ENCODE assay signal across 19 cellular contexts in the genomic region with DNA sequence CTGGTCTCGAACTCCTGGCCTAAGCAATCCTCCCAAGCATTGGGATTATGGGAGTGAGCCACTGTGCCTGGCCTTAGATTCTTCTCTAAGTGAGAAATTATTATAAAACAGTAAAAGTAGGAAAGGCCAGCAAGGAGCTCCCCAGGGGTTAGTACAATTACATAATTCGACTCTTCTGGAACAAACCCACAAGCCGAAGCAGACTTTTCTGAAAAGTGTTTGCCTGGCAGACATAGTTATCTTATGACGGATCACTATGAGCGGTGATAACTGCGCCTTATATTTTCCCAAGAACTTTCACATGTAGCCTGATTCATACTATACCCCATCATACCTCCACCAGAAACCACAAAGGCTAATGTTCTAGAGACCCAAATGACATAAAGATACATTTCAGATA. TPM values are rescaled to one million over a fixed set of nuclear protein-coding genes. Genes with fewer than 3 reads are reported as not detected.
DNase-seq lines count a peak whose midpoint lies in the region; ATAC-seq and TF ChIP-seq lines count a peak whose summit lies in the region.
"Had no signal": no experiment of that assay in that cellular context is flagged by ENCODE, and none has a peak within 500 bp of the region (broad histone marks: within the 10 kb centered on the region; RNA-seq: fewer than 3 reads in every experiment).

No MANE protein-coding gene starts in this region.

- peaks cover 0 to 18% (median 0%) of the 10 kb centered on the region in 4 donors for H3K4me1 ChIP-seq in right lobe of liver

- H3K27me3 Mint-ChIP-seq in natural killer cell (ENCODE audit: low read depth in 2 of 2) = no peaks in the 10 kb centered on the region
- no peaks in the 10 kb centered on the region for H3K27me3 Mint-ChIP-seq in natural killer cell treated with Interleukin-12 subunit alpha and Interleukin-12 subunit beta and Interleukin-15 and Interleukin-18, amount 100 ng/mL, for 72 hours
- H3K27me3 Mint-ChIP-seq: IgD-negative memory B cell, naive B cell had no signal

- H3K4me1 Mint-ChIP-seq in natural killer cell = peaks cover 12 to 14% of the 10 kb centered on the region in 2 donors
- peaks cover 10 to 16% of the 10 kb centered on the region in 2 donors for H3K4me1 Mint-ChIP-seq in natural killer cell treated with Interleukin-12 subunit alpha and Interleukin-12 subunit beta and Interleukin-15 and Interleukin-18, amount 100 ng/mL, for 72 hours (ENCODE audit: low read depth in 2 of 2)

- H3K27me3 ChIP-seq in right lobe of liver = no peaks in the 10 kb centered on the region
- H3K27me3 ChIP-seq: dorsolateral prefrontal cortex had no signal

- H3K9me3 Mint-ChIP-seq in natural killer cell = no peaks in the 10 kb centered on the region
- no peaks in the 10 kb centered on the region for H3K9me3 Mint-ChIP-seq in natural killer cell treated with Interleukin-12 subunit alpha and Interleukin-12 subunit beta and Interleukin-15 and Interleukin-18, amount 100 ng/mL, for 72 hours
- H3K9me3 Mint-ChIP-seq: CD14-positive monocyte; IgD-negative memory B cell; naive B cell; T-helper 2 cell treated with Interferon-gamma antibody and Interleukin-4, amounts not matched to agents 5 μg/mL and 100 μg/mL, for 36 hours had no signal

- H3K4me3 ChIP-seq in cardiac fibroblast (replicated peaks in 1 of 2; ENCODE audit: low read depth in 2 of 2, low read length in 2 of 2) (no peak overlapping the region), right lobe of liver (no peak overlapping the region)
- H3K4me3 ChIP-seq: dorsolateral prefrontal cortex had no signal

- H3K27ac Mint-ChIP-seq in natural killer cell = peak overlapping the region; percentile 7 to 58
- no peak overlapping the region for H3K27ac Mint-ChIP-seq in natural killer cell treated with Interleukin-12 subunit alpha and Interleukin-12 subunit beta and Interleukin-15 and Interleukin-18, amount 100 ng/mL, for 72 hours
- H3K27ac Mint-ChIP-seq: IgD-negative memory B cell; naive B cell; T-helper 2 cell treated with Interferon-gamma antibody and Interleukin-4, amounts not matched to agents 5 μg/mL and 100 μg/mL, for 36 hours had no signal

- TF ChIP-seq CTCF in natural killer cell (IDR thresholded peaks at IDR 0.05) = no peak
- no peak for TF ChIP-seq CTCF in cardiac fibroblast (IDR thresholded peaks at IDR 0.05; ENCODE audit: low read depth, low read length)
- no peak for TF ChIP-seq CTCF in GM13977 (IDR thresholded peaks at IDR 0.05; ENCODE audit: extremely low read depth, insufficient read depth, missing control alignments)
- no peak for TF ChIP-seq CTCF in right lobe of liver (IDR thresholded peaks at IDR 0.05)

- peaks cover 0 to 19% (median 0%) of the 10 kb centered on the region in 4 donors for H3K36me3 ChIP-seq in right lobe of liver
- H3K36me3 ChIP-seq: WERI-Rb-1 had no signal

- no peak overlapping the region for H3K27ac ChIP-seq in right lobe of liver
- H3K27ac ChIP-seq: WERI-Rb-1 had no signal

- H3K9me3 ChIP-seq in right lobe of liver = no peaks in the 10 kb centered on the region

- intact Hi-C loops in natural killer cell (cut with micrococcal nuclease) (no loop called here), right lobe of liver (cut with DNase I) (no loop called here)

- 90% methylated on average over 6 of the region's 6 CpGs for WGBS in right lobe of liver (ENCODE audit: insufficient coverage, low coverage, low lambda C conversion rate, missing lambda C conversion rate)

- ATAC-seq in natural killer cell = no peak
- ATAC-seq in natural killer cell treated with Interleukin-12 subunit alpha and Interleukin-12 subunit beta and Interleukin-15 and Interleukin-18, amount 100 ng/mL, for 72 hours = no peak
- ATAC-seq in right lobe of liver = no peak

- TF ChIP-seq POLR2A in right lobe of liver (IDR thresholded peaks at IDR 0.05) = no peak

- DNase-seq in natural killer cell (no peak), cardiac fibroblast (ENCODE audit: low read depth in 2 of 2) (peak; percentile 28 to 94), hepatic stellate cell (ENCODE audit: low spot score) (peak; percentile 32), GM13977 (ENCODE audit: low spot score) (no peak), right lobe of liver (no peak), NCI-H345 treated with DMSO at 0.1 percent for 48 hours (lab: John Stamatoyannopoulos, UW; ENCODE audit: unreplicated experiment) (no peak)
- DNase-seq in natural killer cell treated with Interleukin-12 subunit alpha and Interleukin-12 subunit beta and Interleukin-15 and Interleukin-18, amount 100 ng/mL, for 72 hours (ENCODE audit: low spot score) = no peak
- DNase-seq in NK-92 treated with Interleukin-12 subunit alpha and Interleukin-12 subunit beta, amount 100 ng/mL, for 24 hours (lab: John Stamatoyannopoulos, UW) = no peak
- DNase-seq: activated CD8-positive, alpha-beta memory T cell treated with anti-CD3 and anti-CD28 coated beads, Interleukin-2, amount 50 U/mL, for 4 hours; central memory CD4-positive, alpha-beta T cell; dorsolateral prefrontal cortex; kidney glomerular epithelial cell; naive B cell; NCI-H524; RPMI8226; WERI-Rb-1 had no signal

- in situ Hi-C loops in GM13977 (cut with MboI; ENCODE audit: low pct_unique_long_range_greater_than_20kb, low sequenced_read_pairs, unreplicated experiment) = loop anchor here (10.0 kb wide), 1 partner anchor 319 kb away; no protein-coding TSS in a partner anchor

- H3K4me3 Mint-ChIP-seq in natural killer cell = no peak overlapping the region
- no peak overlapping the region for H3K4me3 Mint-ChIP-seq in natural killer cell treated with Interleukin-12 subunit alpha and Interleukin-12 subunit beta and Interleukin-15 and Interleukin-18, amount 100 ng/mL, for 72 hours
- H3K4me3 Mint-ChIP-seq: CD14-positive monocyte; IgD-negative memory B cell; naive B cell; T-helper 2 cell treated with Interferon-gamma antibody and Interleukin-4, amounts not matched to agents 5 μg/mL and 100 μg/mL, for 36 hours had no signal

- peaks cover 16% of the 10 kb centered on the region for H3K36me3 Mint-ChIP-seq in natural killer cell
- H3K36me3 Mint-ChIP-seq in natural killer cell treated with Interleukin-12 subunit alpha and Interleukin-12 subunit beta and Interleukin-15 and Interleukin-18, amount 100 ng/mL, for 72 hours = no peaks in the 10 kb centered on the region

RNA-seq across cellular contexts. Expression of a gene that starts 30.2 kb away (rescaled TPM):
- total RNA-seq in natural killer cell (1 to 10 TPM; 3.3 to 7.0 (median 4.9) TPM), right lobe of liver (10 to 100 TPM in 3 of 6 experiments, 1 to 10 TPM in 3; 3.0 to 38.3 (median 10.0) TPM)
- 1 to 10 TPM; 3.4 to 7.6 TPM for total RNA-seq in natural killer cell treated with Interleukin-12 subunit alpha and Interleukin-12 subunit beta and Interleukin-15 and Interleukin-18, amount 100 ng/mL, for 72 hours

RNA-seq across cellular contexts. Expression of a gene that starts 32.4 kb away (rescaled TPM):
- total RNA-seq in natural killer cell (10 to 100 TPM; 31.7 to 53.4 (median 34.0) TPM), right lobe of liver (10 to 100 TPM in 2 of 6 experiments, 1 to 10 TPM in 4; 6.1 to 13.3 (median 6.6) TPM)
- total RNA-seq in natural killer cell treated with Interleukin-12 subunit alpha and Interleukin-12 subunit beta and Interleukin-15 and Interleukin-18, amount 100 ng/mL, for 72 hours = 10 to 100 TPM; 11.4 to 14.5 TPM

Comparison
In these comparisons a context has a peak if more than half of its experiments do, and no peak if none do; other contexts are left out.
1. H3K27ac Mint-ChIP-seq: peak in natural killer cell (2 of 2); none in natural killer cell treated with Interleukin-12 subunit alpha and Interleukin-12 subunit beta and Interleukin-15 and Interleukin-18, amount 100 ng/mL, for 72 hours (0 of 2).
2. DNase-seq: peak in cardiac fibroblast (2 of 2) and hepatic stellate cell (single experiment); none in natural killer cell (single experiment), natural killer cell treated with Interleukin-12 subunit alpha and Interleukin-12 subunit beta and Interleukin-15 and Interleukin-18, amount 100 ng/mL, for 72 hours (single experiment), NK-92 treated with Interleukin-12 subunit alpha and Interleukin-12 subunit beta, amount 100 ng/mL, for 24 hours (single experiment), GM13977 (single experiment), right lobe of liver (0 of 3) and NCI-H345 treated with DMSO at 0.1 percent for 48 hours (single experiment).